Comparison of ENCODE assay signal across 8 cellular contexts in genomic region chr10:90856964-90857634, GRCh38. TPM values are rescaled to one million over a fixed set of nuclear protein-coding genes. Genes with fewer than 3 reads are reported as not detected.
A peak's percentile ranks its signal among the peaks of the same experiment; 100 is the strongest.
DNase-seq lines count a peak whose midpoint lies in the region; ATAC-seq, FAIRE-seq and TF ChIP-seq lines count a peak whose summit lies in the region.

No MANE protein-coding gene starts in this region.

- no peak for FAIRE-seq in pancreas (lab: Jason Lieb, UNC)

- TF ChIP-seq EP300 in esophagus muscularis mucosa (IDR thresholded peaks at IDR 0.05): no peak

- H3K36me3 ChIP-seq in cardiac muscle cell: no peaks in the 10 kb centered on the region
- no peaks in the 10 kb centered on the region for H3K36me3 ChIP-seq in esophagus muscularis mucosa
- H3K36me3 ChIP-seq in pancreas: no peaks in the 10 kb centered on the region

- intact Hi-C loops in Right ventricle myocardium superior (cut with DNase I): loop anchor here (5.0 kb wide), 1 partner anchor 105 kb away; no protein-coding TSS in a partner anchor
- intact Hi-C loops in esophagus muscularis mucosa (cut with DNase I): no loop called here
- intact Hi-C loops in pancreas (cut with DNase I): no loop called here

- H3K4me3 ChIP-seq in cardiac muscle cell: peak overlapping the region; percentile 76
- peak overlapping the region; percentile 61 to 84 (median 66) for H3K4me3 ChIP-seq in esophagus muscularis mucosa
- peak overlapping the region; percentile 35 to 67 (median 48) for H3K4me3 ChIP-seq in pancreas

- H3K9me3 ChIP-seq in cardiac muscle cell (ENCODE audit: low read depth) (no peaks in the 10 kb centered on the region), esophagus muscularis mucosa (no peaks in the 10 kb centered on the region), pancreas (no peaks in the 10 kb centered on the region)

- TF ChIP-seq CTCF in cardiac muscle cell (IDR thresholded peaks at IDR 0.05; ENCODE audit: low read depth, low read length) (no peak), esophagus muscularis mucosa (IDR thresholded peaks at IDR 0.05) (no peak), pancreas (IDR thresholded peaks at IDR 0.05) (no peak)

- WGBS in esophagus muscularis mucosa: 19% methylated on average over 14 of the region's 59 CpGs
- WGBS in pancreas, 2 donors: 8 to 11% methylated on average over 44 to 59 of the region's 59 CpGs

- TF ChIP-seq POLR2A in esophagus muscularis mucosa (IDR thresholded peaks at IDR 0.05; ENCODE audit: low read depth): no peak

- no peaks in the 10 kb centered on the region for H3K4me1 ChIP-seq in cardiac muscle cell (ENCODE audit: low read depth)
- peaks cover 7 to 19% (median 13%) of the 10 kb centered on the region in 4 donors for H3K4me1 ChIP-seq in esophagus muscularis mucosa
- no peaks in the 10 kb centered on the region for H3K4me1 ChIP-seq in pancreas

- H3K27ac ChIP-seq in cardiac muscle cell (no peak overlapping the region), esophagus muscularis mucosa (replicated peaks in 1 of 4) (peak overlapping the region in 3 of 4 donors; percentile 25 to 64 (median 53)), pancreas (peak overlapping the region in 2 of 4 donors; percentile 19 to 22)

- peaks cover 41% of the 10 kb centered on the region for H3K27me3 ChIP-seq in cardiac muscle cell
- peaks cover 0 to 64% (median 18%) of the 10 kb centered on the region in 4 donors for H3K27me3 ChIP-seq in esophagus muscularis mucosa
- peaks cover 0 to 41% (median 18%) of the 10 kb centered on the region in 4 donors for H3K27me3 ChIP-seq in pancreas

- ATAC-seq in Right ventricle myocardium superior (ENCODE audit: poor library complexity) (no peak), pancreas (peak in 3 of 4 donors; percentile 13 to 16 (median 13)), GM21381 (IDR thresholded peaks at IDR 0.05; ENCODE audit: unreplicated experiment) (no peak)

- DNase-seq in cardiac muscle cell (ENCODE audit: low read depth in 1 of 2, low spot score in 1 of 2) (no peak), Right ventricle myocardium superior (no peak), T-helper 9 cell (peak; percentile 6), esophagus muscularis mucosa (ENCODE audit: extremely low spot score) (no peak), pancreas (peak in 3 of 6 donors; percentile 11 to 66 (median 60)), DMS114 treated with DMSO at 0.1 percent for 48 hours (lab: John Stamatoyannopoulos, UW; ENCODE audit: unreplicated experiment) (no peak), kidney tubule cell (ENCODE audit: low spot score) (no peak)

RNA-seq across cellular contexts. Expression of gene HTR7, which starts 0.7 kb away (rescaled TPM):
- total RNA-seq in cardiac muscle cell: 0.07 TPM in 1 of 2 replicates, not detected in the other
- not detected in 2 replicates for polyA plus RNA-seq in cardiac muscle cell
- total RNA-seq in Right ventricle myocardium superior: 0.16 TPM
- total RNA-seq in esophagus muscularis mucosa: 1 to 10 TPM in 1 of 4 donors, under 1 TPM in 3; 0.33 to 1.7 (median 0.40) TPM
- under 1 TPM in 5 of 6 donors, not detected in 1; 0.04 to 0.37 (median 0.09) TPM for total RNA-seq in pancreas
- polyA plus RNA-seq in pancreas: under 1 TPM in 1 of 2 donors, not detected in 1; 0.05 TPM

RNA-seq across cellular contexts. Expression of gene RPP30, which starts 14.7 kb away (rescaled TPM):
- total RNA-seq in cardiac muscle cell (23.6 and 26.7 TPM in 2 replicates), Right ventricle myocardium superior (27.4 TPM), esophagus muscularis mucosa (10 to 100 TPM; 21.6 to 31.8 (median 25.7) TPM), pancreas (10 to 100 TPM in 2 of 6 donors, 1 to 10 TPM in 4; 5.8 to 13.4 (median 8.9) TPM)
- polyA plus RNA-seq in cardiac muscle cell (48.4 and 51.4 TPM in 2 replicates), pancreas (10 to 100 TPM; 12.9 to 23.1 TPM)

Comparison
In these comparisons a context has a peak if more than half of its experiments do, and no peak if none do; other contexts are left out.
1. ATAC-seq: peak in pancreas (3 of 4); none in Right ventricle myocardium superior (single experiment) and GM21381 (single experiment).
2. Peak in every context shown above with its lines, with median percentiles within 50 percentile points of each other: H3K4me3 ChIP-seq.